1 cellular context compared by ENCODE assay signal in genomic region chr2:47520825-47521665, GRCh38.
TF ChIP-seq lines count a peak whose summit lies in the region.

No MANE protein-coding gene starts in this region.

TF ChIP-seq in K562, 482 proteins besides CTCF, POLR2A, EP300 and RAD21 (continued from another document and continues in another):
- TF ChIP-seq UBTF (IDR thresholded peaks at IDR 0.05; ENCODE audit: borderline replicate concordance in 1 of 2, low read depth in 2 of 2, low read length in 2 of 2) (no peak), ZNF282 (CRISPR knock-in tag; IDR thresholded peaks at IDR 0.05) (no peak), CREB1 (IDR thresholded peaks at IDR 0.05) (0 out of 2 replicates have a peak, but pooled peaks have one; percentile 41), CREB1 (CRISPR knock-in tag; IDR thresholded peaks at IDR 0.05) (peak; percentile 48), ATF1 (CRISPR knock-in tag; IDR thresholded peaks at IDR 0.05) (no peak), ATF1 (tag; IDR thresholded peaks at IDR 0.05) (0 out of 2 replicates have a peak, but pooled peaks have one; percentile 14), SAP30 (IDR thresholded peaks at IDR 0.05; ENCODE audit: borderline replicate concordance, insufficient read depth, low read depth, low read length, poor library complexity, severe bottlenecking) (no peak), TFAP4 (CRISPR knock-in tag; IDR thresholded peaks at IDR 0.05; ENCODE audit: borderline replicate concordance) (no peak), ZBTB12 (CRISPR knock-in tag; IDR thresholded peaks at IDR 0.05) (no peak), GTF2E2 (tag; IDR thresholded peaks at IDR 0.05) (no peak), CCNT2 (IDR thresholded peaks at IDR 0.05; ENCODE audit: borderline replicate concordance, extremely low read depth, insufficient read length, low read depth, low read length) (no peak), SMARCC2 (IDR thresholded peaks at IDR 0.05; ENCODE audit: low read depth) (no peak), ZNF609 (CRISPR knock-in tag; IDR thresholded peaks at IDR 0.05; ENCODE audit: borderline replicate concordance) (no peak), SP2 (IDR thresholded peaks at IDR 0.05; ENCODE audit: extremely low read depth, low read depth, low read length, poor library complexity, severe bottlenecking) (no peak), NFE2 (IDR thresholded peaks at IDR 0.05; ENCODE audit: low read depth) (no peak), XRCC4 (IDR thresholded peaks at IDR 0.05; ENCODE audit: extremely low read depth, insufficient read depth, insufficient read length) (no peak), REST (CRISPR knock-in tag; IDR thresholded peaks at IDR 0.05; ENCODE audit: low read depth) (no peak), KDM2B (CRISPR knock-in tag; IDR thresholded peaks at IDR 0.05) (no peak), FOXA1 (IDR thresholded peaks at IDR 0.05; ENCODE audit: borderline replicate concordance) (no peak), PCBP1 (IDR thresholded peaks at IDR 0.05; ENCODE audit: low read depth, low read length, poor library complexity, severe bottlenecking) (no peak), PRMT5 (CRISPR knock-in tag; IDR thresholded peaks at IDR 0.05) (no peak), ZBTB33 (CRISPR knock-in tag; IDR thresholded peaks at IDR 0.05) (peak; percentile 89), SRSF9 (IDR thresholded peaks at IDR 0.05; ENCODE audit: borderline replicate concordance, low read depth, low read length) (no peak), ETS2 (tag; IDR thresholded peaks at IDR 0.05; ENCODE audit: borderline replicate concordance, poor library complexity, severe bottlenecking) (no peak), MTA1 (IDR thresholded peaks at IDR 0.05; ENCODE audit: borderline replicate concordance) (no peak), CHCHD3 (CRISPR knock-in tag; IDR thresholded peaks at IDR 0.05) (no peak), KAT8 (IDR thresholded peaks at IDR 0.05; ENCODE audit: low read depth) (no peak), POLR2G (IDR thresholded peaks at IDR 0.05; ENCODE audit: low read depth, low read length) (peak; percentile 72), ZHX1 (conservative IDR thresholded peaks at IDR 0.05; ENCODE audit: low read length) (no peak), MIER1 (IDR thresholded peaks at IDR 0.05; ENCODE audit: low read depth) (no peak), SAFB2 (IDR thresholded peaks at IDR 0.05; ENCODE audit: borderline replicate concordance, low read depth, low read length, severe bottlenecking) (no peak), NR3C1 (CRISPR knock-in tag; IDR thresholded peaks at IDR 0.05) (no peak), MXD1 (CRISPR knock-in tag; IDR thresholded peaks at IDR 0.05; ENCODE audit: borderline replicate concordance, poor library complexity, severe bottlenecking) (no peak), RBM17 (IDR thresholded peaks at IDR 0.05; ENCODE audit: borderline replicate concordance, low read depth, low read length) (no peak), MYC (IDR thresholded peaks at IDR 0.05; ENCODE audit: low read depth, low read length) (peak; percentile 10; the same call in 1 of the 2 replicates), MYC (CRISPR knock-in tag; IDR thresholded peaks at IDR 0.05; ENCODE audit: borderline replicate concordance, low read depth) (no peak), ZNF197 (CRISPR knock-in tag; IDR thresholded peaks at IDR 0.05; ENCODE audit: low read depth) (no peak), ZNF76 (CRISPR knock-in tag; IDR thresholded peaks at IDR 0.05; ENCODE audit: borderline replicate concordance) (no peak), ELF4 (CRISPR knock-in tag; IDR thresholded peaks at IDR 0.05) (no peak), RB1 (IDR thresholded peaks at IDR 0.05; ENCODE audit: low read depth) (no peak), HNRNPK (IDR thresholded peaks at IDR 0.05; ENCODE audit: low read depth, low read length, poor library complexity, severe bottlenecking) (no peak), SUPT5H (IDR thresholded peaks at IDR 0.05) (no peak), BACH1 (tag; IDR thresholded peaks at IDR 0.05) (no peak), ZC3H8 (IDR thresholded peaks at IDR 0.05) (no peak), TAF7 (tag; IDR thresholded peaks at IDR 0.05) (no peak), NRF1 (conservative IDR thresholded peaks at IDR 0.05 in 1 of 2, IDR thresholded peaks at IDR 0.05 in 1 of 2) (peak; percentile 26 to 58; a peak in 2 of 4 replicates), GABPB1 (CRISPR knock-in tag; IDR thresholded peaks at IDR 0.05) (no peak), ZNF57 (CRISPR knock-in tag; IDR thresholded peaks at IDR 0.05) (no peak)
